22 cellular contexts compared by ENCODE assay signal in genomic region chr17:69593351-69593715, GRCh38.
DNase-seq lines count a peak whose midpoint lies in the region; ATAC-seq and TF ChIP-seq lines count a peak whose summit lies in the region.
"Had no signal": no experiment of that assay in that cellular context is flagged by ENCODE, and none has a peak within 500 bp of the region (broad histone marks: within the 10 kb centered on the region; RNA-seq: fewer than 3 reads in every experiment).

No MANE protein-coding gene starts in this region.

- H3K4me1 Mint-ChIP-seq in osteocyte (ENCODE audit: unreplicated experiment): peaks cover 5% of the 10 kb centered on the region
- H3K4me1 Mint-ChIP-seq: CD4-positive, alpha-beta memory T cell had no signal

- H3K9me3 Mint-ChIP-seq in osteocyte (ENCODE audit: unreplicated experiment): no peaks in the 10 kb centered on the region
- H3K9me3 Mint-ChIP-seq: CD4-positive, alpha-beta memory T cell had no signal

- TF ChIP-seq CTCF in AG04450 (IDR thresholded peaks at IDR 0.05; ENCODE audit: low read depth, low read length): no peak
- no peak for TF ChIP-seq CTCF in IMR-90 (conservative IDR thresholded peaks at IDR 0.05; ENCODE audit: low read depth, low read length)
- no peak for TF ChIP-seq CTCF in choroid plexus epithelial cell (conservative IDR thresholded peaks at IDR 0.05; ENCODE audit: low read depth, low read length)
- TF ChIP-seq CTCF in osteoblast (IDR thresholded peaks at IDR 0.05; ENCODE audit: extremely low read depth, low read depth, low read length): no peak
- no peak for TF ChIP-seq CTCF in osteocyte (IDR thresholded peaks at IDR 0.05)

- peak overlapping the region; percentile 89 to 98 for H4K8ac ChIP-seq in IMR-90 (ENCODE audit: low read depth in 2 of 2, low read length in 2 of 2)

- H3K23ac ChIP-seq in IMR-90 (ENCODE audit: low read depth, low read length): peak overlapping the region; percentile 94; the same call in 1 of the 2 replicates

- peak overlapping the region; percentile 91 for H3K56ac ChIP-seq in IMR-90 (ENCODE audit: extremely low read depth, insufficient read depth, low read length)

- peak overlapping the region; percentile 100 for H2BK5ac ChIP-seq in IMR-90 (ENCODE audit: low read depth, low read length, poor library complexity, severe bottlenecking)

- H3K4me3 ChIP-seq in AG04450 (ENCODE audit: low read depth, low read length) (no peak overlapping the region), IMR-90 (ENCODE audit: insufficient read depth, low read depth, low read length) (no peak overlapping the region), choroid plexus epithelial cell (ENCODE audit: low read depth, low read length) (no peak overlapping the region), osteoblast (ENCODE audit: insufficient read depth, low read length) (no peak overlapping the region)
- H3K4me3 ChIP-seq: BLaER1 treated with 17β-estradiol and CSF1 and Interleukin-3, amounts not matched to agents 10 nM and 100 nM had no signal

- in situ Hi-C loops in IMR-90 (cut with MboI; ENCODE audit: low sequenced_read_pairs): no loop called here

- H3K36me3 Mint-ChIP-seq in osteocyte (ENCODE audit: unreplicated experiment): no peaks in the 10 kb centered on the region
- H3K36me3 Mint-ChIP-seq: CD4-positive, alpha-beta memory T cell had no signal

- no CpG with 5 or more reads among the region's 2 CpGs for WGBS in IMR-90 (ENCODE audit: extremely low coverage in 2 of 2, insufficient read length in 1 of 2), 2 experiments

- H3K18ac ChIP-seq in IMR-90 (ENCODE audit: low read depth, low read length): peak overlapping the region; percentile 100

- peak; percentile 24 for ATAC-seq in IMR-90 (ENCODE audit: low read depth)
- ATAC-seq in GM19395 (IDR thresholded peaks at IDR 0.05; ENCODE audit: unreplicated experiment): no peak
- no peak for ATAC-seq in HG02763 (IDR thresholded peaks at IDR 0.05; ENCODE audit: unreplicated experiment)
- ATAC-seq: HCT116 had no signal

- intact Hi-C loops in IMR-90 (cut with micrococcal nuclease): loop anchor here (1.0 to 5.0 kb wide), 2 partner anchors 18 to 169 kb away; no protein-coding TSS in a partner anchor

- no peak for TF ChIP-seq POLR2A in IMR-90 (IDR thresholded peaks at IDR 0.05; ENCODE audit: low read depth, low read length)

- H2BK120ac ChIP-seq in IMR-90 (ENCODE audit: low read depth, low read length): peak overlapping the region; percentile 99

- H2AFZ ChIP-seq in IMR-90 (replicated peaks; ENCODE audit: low read length, poor library complexity): no peak overlapping the region
- no peak overlapping the region for H2AFZ ChIP-seq in osteoblast (ENCODE audit: low read length)

- peak overlapping the region; percentile 97 for H4K5ac ChIP-seq in IMR-90 (ENCODE audit: low read depth, low read length)

- dilution Hi-C loops in IMR-90 (cut with HindIII; ENCODE audit: low sequenced_read_pairs, unreplicated experiment): no loop called here

- H3K27me3 ChIP-seq in AG04450 (ENCODE audit: control insufficient read depth, insufficient read depth, low read length): no peaks in the 10 kb centered on the region
- H3K27me3 ChIP-seq in IMR-90 (ENCODE audit: control insufficient read depth, insufficient read depth, low read length): no peaks in the 10 kb centered on the region
- no peaks in the 10 kb centered on the region for H3K27me3 ChIP-seq in osteoblast (ENCODE audit: insufficient read depth, low read length)
- H3K27me3 ChIP-seq: BLaER1 treated with 17β-estradiol and CSF1 and Interleukin-3, amounts not matched to agents 10 nM and 100 nM had no signal

- POLR2A ChIA-PET in AG04450 (lab: Yijun Ruan, JAX): interaction anchor here (0.7 to 1.9 kb wide), 8 partner anchors 10 to 576 kb away, joined by 3 to 32 read pairs (median 3); partner anchors contain the start of gene KCNJ2
- POLR2A ChIA-PET in IMR-90 (lab: Charles Lee; ENCODE audit: unreplicated experiment): no interaction called here

- H3K4me3 Mint-ChIP-seq in osteocyte (ENCODE audit: unreplicated experiment): no peak overlapping the region
- H3K4me3 Mint-ChIP-seq: CD4-positive, alpha-beta memory T cell had no signal

- CTCF ChIA-PET in AG04450 (lab: Charles Lee) (interaction anchor here (0.5 to 6.9 kb wide), 2 partner anchors 15 to 959 kb away, joined by 5 to 103 read pairs; no protein-coding TSS in a partner anchor), IMR-90 (lab: Yijun Ruan, JAX) (interaction anchor here (0.6 to 1.0 kb wide), 3 partner anchors 14 to 68 kb away, joined by 3 to 4 read pairs (median 4); no protein-coding TSS in a partner anchor)

- H2BK15ac ChIP-seq in IMR-90 (ENCODE audit: low read depth, low read length): peak overlapping the region; percentile 87

- no peak for TF ChIP-seq RAD21 in IMR-90 (IDR thresholded peaks at IDR 0.05; ENCODE audit: low read length)

- no peaks in the 10 kb centered on the region for H4K20me1 ChIP-seq in IMR-90 (ENCODE audit: insufficient read depth, low read length)
- no peaks in the 10 kb centered on the region for H4K20me1 ChIP-seq in osteoblast (ENCODE audit: insufficient read depth, low read length)
- H4K20me1 ChIP-seq: BLaER1 treated with 17β-estradiol and CSF1 and Interleukin-3, amounts not matched to agents 10 nM and 100 nM had no signal

- H3K4ac ChIP-seq in IMR-90 (ENCODE audit: low read depth, low read length): peak overlapping the region; percentile 89

- no peaks in the 10 kb centered on the region for H3K79me1 ChIP-seq in IMR-90 (ENCODE audit: low read depth in 1 of 2, low read length in 2 of 2)

- H3K4me1 ChIP-seq in IMR-90 (ENCODE audit: control insufficient read depth, insufficient read depth, low read length) (peaks cover 18% of the 10 kb centered on the region), osteoblast (ENCODE audit: insufficient read depth, low read length) (peaks cover 13% of the 10 kb centered on the region)
- H3K4me1 ChIP-seq: Caco-2 had no signal

- peak overlapping the region; percentile 98; the same call in 1 of the 2 replicates for H2AK5ac ChIP-seq in IMR-90 (ENCODE audit: low read depth, low read length)

- no peaks in the 10 kb centered on the region for H3K27me3 Mint-ChIP-seq in osteocyte (ENCODE audit: unreplicated experiment)

- H4K91ac ChIP-seq in IMR-90 (ENCODE audit: insufficient read depth, low read depth, low read length): peak overlapping the region; percentile 98

- H3K4me2 ChIP-seq in IMR-90 (ENCODE audit: low read depth, low read length): peak overlapping the region; percentile 35; the same call in 1 of the 2 replicates
- H3K4me2 ChIP-seq in osteoblast (ENCODE audit: insufficient read depth, low read length): no peak overlapping the region
- H3K4me2 ChIP-seq: KMS-11 had no signal

- H3K36me3 ChIP-seq in IMR-90 (ENCODE audit: control insufficient read depth, insufficient read depth, low read length) (no peaks in the 10 kb centered on the region), osteoblast (ENCODE audit: insufficient read depth, low read length) (no peaks in the 10 kb centered on the region)
- H3K36me3 ChIP-seq: BLaER1 treated with 17β-estradiol and CSF1 and Interleukin-3, amounts not matched to agents 10 nM and 100 nM had no signal

- peak overlapping the region; percentile 65 for H3K27ac ChIP-seq in AG04450 (ENCODE audit: low read depth, low read length)
- peak overlapping the region; percentile 99 for H3K27ac ChIP-seq in IMR-90 (ENCODE audit: insufficient read depth, low read length)
- peak overlapping the region; percentile 47 for H3K27ac ChIP-seq in osteoblast (ENCODE audit: low read depth, low read length)
- H3K27ac ChIP-seq: BLaER1 treated with 17β-estradiol and CSF1 and Interleukin-3, amounts not matched to agents 10 nM and 100 nM; KMS-11; RWPE1 had no signal

- no peaks in the 10 kb centered on the region for H3K79me2 ChIP-seq in osteoblast (ENCODE audit: insufficient read depth, low read length)

- H3K9me1 ChIP-seq in IMR-90 (ENCODE audit: insufficient read depth, low read length): peaks cover 4% of the 10 kb centered on the region; the same call in 1 of the 2 replicates

- peak overlapping the region; percentile 90 for H3K14ac ChIP-seq in IMR-90 (replicated peaks; ENCODE audit: low read depth, low read length)

- no TSS peak for BruUV-seq in IMR-90 (replicated peaks; lab: Mats Ljungman, UMichigan)

- H3K9me3 ChIP-seq in AG04450 (ENCODE audit: control insufficient read depth, insufficient read depth, low read length) (no peaks in the 10 kb centered on the region; the same call in 1 of the 2 replicates), IMR-90 (ENCODE audit: control insufficient read depth, insufficient read depth, low read length) (peaks cover 2% of the 10 kb centered on the region; the same call in 1 of the 2 replicates), osteoblast (ENCODE audit: low read depth, low read length) (no peaks in the 10 kb centered on the region)

- no peak overlapping the region for H3K27ac Mint-ChIP-seq in osteocyte (ENCODE audit: unreplicated experiment)
- H3K27ac Mint-ChIP-seq: CD4-positive, alpha-beta memory T cell had no signal

- H2BK20ac ChIP-seq in IMR-90 (ENCODE audit: low read depth, low read length): peak overlapping the region; percentile 99

- DNase-seq in AG04450 (ENCODE audit: low read depth, low spot score) (no peak), IMR-90 (no peak), choroid plexus epithelial cell (ENCODE audit: low read depth) (peak; percentile 48), osteoblast (ENCODE audit: insufficient read length, low spot score, missing footprints) (no peak), osteocyte (ENCODE audit: extremely low spot score, unreplicated experiment) (no peak), NCI-H526 (lab: John Stamatoyannopoulos, UW) (no peak)
- DNase-seq: Caco-2; CD4-positive, alpha-beta memory T cell; DND-41; NCI-H1092 treated with DMSO at 0.1 percent for 48 hours; NCI-H1436 treated with DMSO at 0.1 percent for 48 hours; NCI-H2029; NCI-H2227 treated with DMSO at 0.1 percent for 48 hours; NCI-H510A; NCI-H748 treated with DMSO at 0.1 percent for 48 hours; SHP77 treated with DMSO at 0.1 percent for 48 hours had no signal

- H3K9ac ChIP-seq in IMR-90 (ENCODE audit: low read depth, low read length): peak overlapping the region; percentile 49; the same call in 1 of the 2 replicates
- H3K9ac ChIP-seq: BLaER1 treated with 17β-estradiol and CSF1 and Interleukin-3, amounts not matched to agents 10 nM and 100 nM; KMS-11 had no signal

- H2AK9ac ChIP-seq in IMR-90 (replicated peaks; ENCODE audit: low read depth, low read length, poor library complexity): no peak overlapping the region

TF ChIP-seq in IMR-90, 13 proteins besides CTCF, POLR2A, EP300 and RAD21 (continues in another document):
- TF ChIP-seq MAZ (IDR thresholded peaks at IDR 0.05; ENCODE audit: borderline replicate concordance, low read depth, low read length): no peak
- TF ChIP-seq MXI1 (IDR thresholded peaks at IDR 0.05; ENCODE audit: borderline replicate concordance, low read depth, low read length): no peak
- no peak for TF ChIP-seq FOS (IDR thresholded peaks at IDR 0.05; ENCODE audit: low read depth, low read length)
- no peak for TF ChIP-seq CHD1 (IDR thresholded peaks at IDR 0.05; ENCODE audit: low read depth, low read length)

Comparison
In these comparisons a context has a peak if more than half of its experiments do, and no peak if none do; other contexts are left out.
1. H3K27ac ChIP-seq: peak in every context shown above with its lines; median percentile 99 in IMR-90; 65 in AG04450; 47 in osteoblast.